ENCODE assay signal across 17 cellular contexts in the genomic region with DNA sequence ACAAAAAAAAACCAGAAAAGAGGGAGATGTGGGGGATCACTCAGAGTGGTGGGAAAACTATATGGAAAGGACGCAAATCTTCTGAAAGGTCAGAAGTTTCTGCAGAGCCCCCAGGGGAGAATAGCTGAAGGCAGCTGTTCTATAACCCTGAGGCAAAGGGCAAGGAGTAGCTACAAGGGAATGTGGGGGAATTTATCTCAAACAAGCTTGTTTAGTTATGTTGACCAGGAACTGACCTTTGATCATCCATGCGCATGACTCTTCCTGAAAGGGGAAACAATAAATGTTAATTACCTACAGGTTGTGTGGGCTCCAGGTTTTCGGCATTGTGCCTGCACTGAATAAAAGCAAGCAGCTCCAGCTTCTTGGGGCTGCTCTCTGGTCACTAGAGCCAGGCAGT.
DNase-seq lines count a peak whose midpoint lies in the region; ATAC-seq and TF ChIP-seq lines count a peak whose summit lies in the region.
"Had no signal": no experiment of that assay in that cellular context is flagged by ENCODE, and none has a peak within 500 bp of the region (broad histone marks: within the 10 kb centered on the region; RNA-seq: fewer than 3 reads in every experiment).

No MANE protein-coding gene starts in this region.

- H3K4me2 ChIP-seq in osteoblast (ENCODE audit: insufficient read depth, low read length): no peak overlapping the region

- no peak overlapping the region for H3K9ac ChIP-seq in colonic mucosa (ENCODE audit: low read depth in 2 of 2, low read length in 2 of 2)

- peak; percentile 48 for ATAC-seq in left lobe of liver
- ATAC-seq in HG02763 (IDR thresholded peaks at IDR 0.05; ENCODE audit: unreplicated experiment): no peak
- ATAC-seq in GM19397 (IDR thresholded peaks at IDR 0.05; ENCODE audit: unreplicated experiment): no peak
- ATAC-seq: Panc1, Right ventricle myocardium inferior had no signal

- intact Hi-C loops in colonic mucosa (cut with DNase I): no loop called here
- intact Hi-C loops in transverse colon (cut with DNase I; ENCODE audit: low total_unique reads): no loop called here

- H3K36me3 ChIP-seq in colonic mucosa (no peaks in the 10 kb centered on the region), transverse colon (no peaks in the 10 kb centered on the region), osteoblast (ENCODE audit: insufficient read depth, low read length) (no peaks in the 10 kb centered on the region)
- H3K36me3 ChIP-seq in effector memory CD4-positive, alpha-beta T cell (ENCODE audit: control insufficient read depth, insufficient read depth, low read length): no peaks in the 10 kb centered on the region

- H4K20me1 ChIP-seq in osteoblast (ENCODE audit: insufficient read depth, low read length): no peaks in the 10 kb centered on the region

- TF ChIP-seq CTCF in colonic mucosa (IDR thresholded peaks at IDR 0.05): no peak
- TF ChIP-seq CTCF in transverse colon (IDR thresholded peaks at IDR 0.05): no peak
- no peak for TF ChIP-seq CTCF in osteoblast (IDR thresholded peaks at IDR 0.05; ENCODE audit: extremely low read depth, low read depth, low read length)

- H3K27ac ChIP-seq in colonic mucosa (peak overlapping the region; percentile 50), transverse colon (no peak overlapping the region), osteoblast (ENCODE audit: low read depth, low read length) (no peak overlapping the region)
- no peak overlapping the region for H3K27ac ChIP-seq in effector memory CD4-positive, alpha-beta T cell (ENCODE audit: insufficient read depth, low read length, poor library complexity, severe bottlenecking)
- H3K27ac ChIP-seq: SK-N-MC had no signal

- TF ChIP-seq POLR2A in transverse colon (IDR thresholded peaks at IDR 0.05): no peak

- H3K27me3 ChIP-seq in colonic mucosa: no peaks in the 10 kb centered on the region
- H3K27me3 ChIP-seq in transverse colon: no peaks in the 10 kb centered on the region
- no peaks in the 10 kb centered on the region for H3K27me3 ChIP-seq in effector memory CD4-positive, alpha-beta T cell (replicated peaks; ENCODE audit: control insufficient read depth, insufficient read depth, low read length, poor library complexity, severe bottlenecking)
- H3K27me3 ChIP-seq in osteoblast (ENCODE audit: insufficient read depth, low read length): no peaks in the 10 kb centered on the region

- no peak for TF ChIP-seq EP300 in transverse colon (IDR thresholded peaks at IDR 0.05; ENCODE audit: low read depth)

- no peaks in the 10 kb centered on the region for H3K79me2 ChIP-seq in osteoblast (ENCODE audit: insufficient read depth, low read length)

- H2AFZ ChIP-seq in osteoblast (ENCODE audit: low read length): no peak overlapping the region

- H3K9me3 ChIP-seq in colonic mucosa (no peaks in the 10 kb centered on the region), transverse colon (no peaks in the 10 kb centered on the region), osteoblast (ENCODE audit: low read depth, low read length) (peaks cover 2% of the 10 kb centered on the region)
- no peaks in the 10 kb centered on the region for H3K9me3 ChIP-seq in effector memory CD4-positive, alpha-beta T cell (ENCODE audit: control insufficient read depth, low read length)

- WGBS in transverse colon (ENCODE audit: low coverage in 1 of 2), 2 donors: 39 to 56% methylated on average over 3 of the region's 3 CpGs

- DNase-seq in NCI-H69 (lab: John Stamatoyannopoulos, UW) (peak; percentile 17), colonic mucosa (peak; percentile 38), left lobe of liver (ENCODE audit: low spot score) (no peak), transverse colon (peak; percentile 16), osteoblast (ENCODE audit: insufficient read length, low spot score, missing footprints) (no peak)
- no peak for DNase-seq in effector memory CD4-positive, alpha-beta T cell
- DNase-seq: DMS79, GOT3, Karpas-422, NCI-H187 treated with DMSO at 0.1 percent for 48 hours, NCI-H446 treated with DMSO at 0.1 percent for 48 hours, T-helper 1 cell had no signal

- H3K4me1 ChIP-seq in colonic mucosa: no peaks in the 10 kb centered on the region
- no peaks in the 10 kb centered on the region for H3K4me1 ChIP-seq in transverse colon
- H3K4me1 ChIP-seq in effector memory CD4-positive, alpha-beta T cell (ENCODE audit: control insufficient read depth, insufficient read depth, low read length, poor library complexity, severe bottlenecking): no peaks in the 10 kb centered on the region
- H3K4me1 ChIP-seq in osteoblast (ENCODE audit: insufficient read depth, low read length): no peaks in the 10 kb centered on the region

- H3K4me3 ChIP-seq in colonic mucosa (no peak overlapping the region), transverse colon (no peak overlapping the region), osteoblast (ENCODE audit: insufficient read depth, low read length) (no peak overlapping the region)
- no peak overlapping the region for H3K4me3 ChIP-seq in effector memory CD4-positive, alpha-beta T cell (ENCODE audit: insufficient read depth, low read depth, low read length, poor library complexity, severe bottlenecking)
- H3K4me3 ChIP-seq: SK-N-MC had no signal

- in situ Hi-C loops in transverse colon (cut with MboI; ENCODE audit: low pct_ligation_motif_present in 1 of 4, low pct_unique_long_range_greater_than_20kb in 1 of 4, low sequenced_read_pairs in 3 of 4): no loop called here

Comparison
In these comparisons a context has a peak if more than half of its experiments do, and no peak if none do; other contexts are left out.
1. DNase-seq: peak in NCI-H69 (single experiment), colonic mucosa (single experiment) and transverse colon (single experiment); none in left lobe of liver (single experiment), effector memory CD4-positive, alpha-beta T cell (0 of 3) and osteoblast (single experiment).